ENCODE assay signal across 8 cellular contexts in genomic region chr7:149147730-149148653, GRCh38. TPM values are rescaled to one million over a fixed set of nuclear protein-coding genes. Genes with fewer than 3 reads are reported as not detected.
DNase-seq lines count a peak whose midpoint lies in the region; ATAC-seq and TF ChIP-seq lines count a peak whose summit lies in the region.

No MANE protein-coding gene starts in this region.

- H3K9me3 ChIP-seq in tibial nerve, result no peaks in the 10 kb centered on the region

- TF ChIP-seq POLR2A in tibial nerve (IDR thresholded peaks at IDR 0.05), result no peak

- ATAC-seq in HG03378 (IDR thresholded peaks at IDR 0.05; ENCODE audit: unreplicated experiment), result peak; percentile 25

- WGBS in tibial nerve, 2 donors, result 0% methylated on average over 7 to 62 of the region's 87 CpGs

- H3K27me3 ChIP-seq in tibial nerve, result no peaks in the 10 kb centered on the region

- no peaks in the 10 kb centered on the region for H3K36me3 ChIP-seq in tibial nerve

- H3K4me3 ChIP-seq in tibial nerve, result peak overlapping the region; percentile 84 to 97 (median 90)

- peak overlapping the region; percentile 64 to 91 (median 88) for H3K27ac ChIP-seq in tibial nerve

- no peak for TF ChIP-seq CTCF in tibial nerve (IDR thresholded peaks at IDR 0.05)

- TF ChIP-seq EP300 in tibial nerve (IDR thresholded peaks at IDR 0.05), result peak in 1 of 2 donors; percentile 10

- DNase-seq in C1 segment of cervical spinal cord (lab: John Stamatoyannopoulos, UW), result peak in 12 of 14 donors; percentile 10 to 76 (median 52)
- DNase-seq in GM19240 (ENCODE audit: insufficient read length, low spot score), result peak; percentile 38
- DNase-seq in RPMI7951 (ENCODE audit: low read depth), result peak; percentile 60
- peak; percentile 73 for DNase-seq in activated naive CD4-positive, alpha-beta T cell treated with anti-CD3 and anti-CD28 coated beads, Interleukin-2, amount 50 U/mL, for 16 hours
- peak; percentile 47 for DNase-seq in glomerular visceral epithelial cell (ENCODE audit: extremely low spot score)
- peak in 47 of 56 donors; percentile 11 to 73 (median 50) for DNase-seq in nucleus accumbens (lab: John Stamatoyannopoulos, UW)
- peak in 1 of 2 donors; percentile 14 for DNase-seq in tibial nerve (ENCODE audit: low spot score in 2 of 2)

- H3K4me1 ChIP-seq in tibial nerve, result peaks cover 0 to 33% (median 7%) of the 10 kb centered on the region in 4 donors

RNA-seq across cellular contexts. Expression of gene ZNF398, which starts 0.7 kb away (rescaled TPM):
- total RNA-seq in RPMI7951 (2014; rRNA removed; shearing (Covaris generic)), result 11.1 and 14.2 TPM in 2 replicates
- total RNA-seq in tibial nerve, result 10 to 100 TPM; 20.1 to 29.1 (median 26.2) TPM

RNA-seq across cellular contexts. Expression of gene ZNF425, which starts 21.9 kb away (rescaled TPM):
- total RNA-seq in RPMI7951 (2014; rRNA removed; shearing (Covaris generic)), result 0.48 and 1.3 TPM in 2 replicates
- total RNA-seq in tibial nerve, result 10 to 100 TPM in 1 of 4 donors, 1 to 10 TPM in 3; 1.9 to 10.9 (median 4.6) TPM

RNA-seq across cellular contexts. Expression of gene ZNF282, which starts 47.4 kb away (rescaled TPM):
- total RNA-seq in RPMI7951 (2014; rRNA removed; shearing (Covaris generic)), result 8.3 and 12.1 TPM in 2 replicates
- total RNA-seq in tibial nerve, result 10 to 100 TPM; 19.7 to 31.5 (median 25.1) TPM

RNA-seq across cellular contexts. Expression of gene ZNF786, which starts 57.5 kb away (rescaled TPM):
- 2.2 and 2.8 TPM in 2 replicates for total RNA-seq in RPMI7951 (2014; rRNA removed; shearing (Covaris generic))
- total RNA-seq in tibial nerve, result 1 to 10 TPM; 6.9 to 9.0 (median 8.5) TPM
